12 cellular contexts compared by ENCODE assay signal in genomic region chr12:86727151-86727550, GRCh38.
DNase-seq lines count a peak whose midpoint lies in the region; ATAC-seq, FAIRE-seq and TF ChIP-seq lines count a peak whose summit lies in the region.
"Had no signal": no experiment of that assay in that cellular context is flagged by ENCODE, and none has a peak within 500 bp of the region (broad histone marks: within the 10 kb centered on the region; RNA-seq: fewer than 3 reads in every experiment).

No MANE protein-coding gene starts in this region.

- no peak for FAIRE-seq in A549 (lab: Jason Lieb, UNC)

- DNase-seq in A549 (ENCODE audit: low read depth in 1 of 2, low spot score in 1 of 2) (peak in 1 of 2 experiments; percentile 47), RWPE1 (ENCODE audit: low spot score) (peak; percentile 5), fibroblast of peridontal ligament (ENCODE audit: extremely low read depth) (peak; percentile 83), thyroid gland (no peak), left ventricle myocardium inferior (no peak)
- DNase-seq: activated T-cell treated with anti-CD3 and anti-CD28 coated beads, Interleukin-2, amount 50 U/mL, for 4 hours; esophagus squamous epithelium; natural killer cell; NCI-H1930 had no signal

- H3K4me1 ChIP-seq in A549 (peaks cover 17% of the 10 kb centered on the region), thyroid gland (no peaks in the 10 kb centered on the region), left ventricle myocardium inferior (no peaks in the 10 kb centered on the region)

- H3K4me3 ChIP-seq in A549, result no peak overlapping the region
- no peak overlapping the region for H3K4me3 ChIP-seq in thyroid gland (replicated peaks in 1 of 3)
- no peak overlapping the region for H3K4me3 ChIP-seq in left ventricle myocardium inferior
- H3K4me3 ChIP-seq: esophagus squamous epithelium had no signal

- TF ChIP-seq RAD21 in A549 (conservative IDR thresholded peaks at IDR 0.05 in 1 of 2, IDR thresholded peaks at IDR 0.05 in 1 of 2) (no peak), Ishikawa (IDR thresholded peaks at IDR 0.05; ENCODE audit: low read depth) (no peak)

- H3K4me2 ChIP-seq in A549, result peak overlapping the region; percentile 37

- H3K36me3 ChIP-seq in thyroid gland (no peaks in the 10 kb centered on the region), left ventricle myocardium inferior (no peaks in the 10 kb centered on the region)
- H3K36me3 ChIP-seq: esophagus squamous epithelium had no signal

- ATAC-seq in A549 (peak in 1 of 2 experiments; percentile 64; a peak in 3 of 6 replicates), GM21360 (IDR thresholded peaks at IDR 0.05; ENCODE audit: unreplicated experiment) (no peak), esophagus mucosa (no peak)
- ATAC-seq: activated T-cell treated with anti-CD3 and anti-CD28 coated beads, Interleukin-2, amount 50 U/mL, for 4 hours; natural killer cell had no signal

- POLR2A ChIA-PET in A549 (lab: Yijun Ruan, JAX) (no interaction called here), RWPE1 (lab: Yijun Ruan, JAX; ENCODE audit: low non-redundant PET) (no interaction called here)

- TF ChIP-seq POLR2A in A549 (IDR thresholded peaks at IDR 0.05; ENCODE audit: low read length) (no peak), thyroid gland (IDR thresholded peaks at IDR 0.05) (no peak)

- WGBS in A549 (ENCODE audit: missing lambda C conversion rate), result 8% methylated on average over 1 of the region's 1 CpG
- WGBS in thyroid gland, 2 donors, result 66 to 71% methylated on average over 1 of the region's 1 CpG

- CTCF ChIA-PET in A549 (lab: Yijun Ruan, JAX), result no interaction called here
- CTCF ChIA-PET in RWPE1 (lab: Yijun Ruan, JAX), result interaction anchor here (0.5 kb wide), 1 partner anchor 994 kb away, joined by 3 read pairs; no protein-coding TSS in a partner anchor

- intact Hi-C loops in thyroid gland (cut with DNase I), result no loop called here
- intact Hi-C loops in left ventricle myocardium inferior (cut with micrococcal nuclease), result no loop called here

- no peak for TF ChIP-seq EP300 in A549 (IDR thresholded peaks at IDR 0.05)
- no peak for TF ChIP-seq EP300 in Ishikawa (IDR thresholded peaks at IDR 0.05; ENCODE audit: borderline replicate concordance)

- H3K27me3 ChIP-seq in thyroid gland (no peaks in the 10 kb centered on the region), left ventricle myocardium inferior (ENCODE audit: low read depth) (no peaks in the 10 kb centered on the region)
- H3K27me3 ChIP-seq: esophagus squamous epithelium had no signal

- H3K9me3 ChIP-seq in A549, result no peaks in the 10 kb centered on the region
- no peaks in the 10 kb centered on the region for H3K9me3 ChIP-seq in thyroid gland
- H3K9me3 ChIP-seq in left ventricle myocardium inferior (replicated peaks), result no peaks in the 10 kb centered on the region
- H3K9me3 ChIP-seq: esophagus squamous epithelium had no signal

- H3K27ac ChIP-seq in A549 (no peak overlapping the region), RWPE1 (no peak overlapping the region), thyroid gland (no peak overlapping the region), left ventricle myocardium inferior (replicated peaks) (no peak overlapping the region)
- H3K27ac ChIP-seq: esophagus squamous epithelium had no signal

- TF ChIP-seq CTCF in A549 (IDR thresholded peaks at IDR 0.05) (no peak), RWPE1 (conservative IDR thresholded peaks at IDR 0.05; ENCODE audit: low read depth) (no peak), thyroid gland (IDR thresholded peaks at IDR 0.05) (no peak), left ventricle myocardium inferior (IDR thresholded peaks at IDR 0.05; ENCODE audit: borderline replicate concordance) (no peak)

TF ChIP-seq in A549, 52 proteins besides CTCF, POLR2A, EP300 and RAD21:
- TF ChIP-seq HDAC2 (IDR thresholded peaks at IDR 0.05) (no peak), FOXS1 (CRISPR knock-in tag; IDR thresholded peaks at IDR 0.05) (peak; percentile 76; the same call in 1 of the 2 replicates), CEBPB (IDR thresholded peaks at IDR 0.05) (peak in 1 of 2 experiments; percentile 46; a peak in 1 of 4 replicates), GATA3 (IDR thresholded peaks at IDR 0.05; ENCODE audit: borderline replicate concordance) (peak; percentile 49; the same call in 1 of the 2 replicates), ELK1 (IDR thresholded peaks at IDR 0.05; ENCODE audit: low read depth, low read length) (no peak)

TF ChIP-seq in Ishikawa, 13 proteins besides CTCF, POLR2A, EP300 and RAD21:
- TF ChIP-seq NFIC (IDR thresholded peaks at IDR 0.05), result peak; percentile 70; the same call in 1 of the 2 replicates
- TF ChIP-seq USF1 (IDR thresholded peaks at IDR 0.05), result no peak
- no peak for TF ChIP-seq EGR1 (IDR thresholded peaks at IDR 0.05)
- TF ChIP-seq TCF12 (IDR thresholded peaks at IDR 0.05; ENCODE audit: low read depth), result no peak

Comparison
In these comparisons a context has a peak if more than half of its experiments do, and no peak if none do; other contexts are left out.
1. DNase-seq: peak in RWPE1 (single experiment) and fibroblast of peridontal ligament (single experiment); none in thyroid gland (0 of 2) and left ventricle myocardium inferior (single experiment).